36 cellular contexts compared by ENCODE assay signal in the genomic region with DNA sequence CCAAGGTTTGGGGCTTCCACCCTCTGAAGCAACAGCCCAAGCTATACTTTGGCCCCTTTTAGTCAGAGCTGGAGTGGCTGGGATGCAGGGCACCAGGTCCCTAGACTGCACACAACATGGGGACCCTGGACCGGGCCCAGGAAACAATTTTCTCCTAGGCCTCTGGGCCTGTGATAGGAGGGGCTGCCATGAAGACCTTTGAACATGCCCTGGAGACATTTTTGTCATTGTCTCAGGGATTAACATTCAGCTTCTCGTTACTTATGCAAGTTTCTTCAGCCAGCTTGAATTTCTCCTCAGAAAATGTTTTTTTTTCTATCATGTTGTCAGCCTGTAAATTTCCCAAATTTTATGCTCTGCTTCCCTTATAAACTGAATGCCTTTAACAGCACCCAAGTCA.
"Had no signal": no experiment of that assay in that cellular context is flagged by ENCODE, and none has a peak within 500 bp of the region (broad histone marks: within the 10 kb centered on the region; RNA-seq: fewer than 3 reads in every experiment).

No MANE protein-coding gene starts in this region.

- H3K36me3 ChIP-seq: MG63 had no signal

- H3K9me3 ChIP-seq: MG63 had no signal

- H3K4me3 ChIP-seq: MG63 had no signal

- DNase-seq: Karpas-422, Kasumi-1, MG63, MM.1S, MV-4-11, NCI-H1048, NCI-H1092, NCI-H1092 treated with DMSO at 0.1 percent for 48 hours, NCI-H1105, NCI-H1105 treated with DMSO at 0.1 percent for 48 hours, NCI-H1417, NCI-H1417 treated with DMSO at 0.1 percent for 48 hours, NCI-H1436, NCI-H1436 treated with DMSO at 0.1 percent for 48 hours, NCI-H146, NCI-H1694, NCI-H1694 treated with DMSO at 0.1 percent for 48 hours, NCI-H187, NCI-H187 treated with DMSO at 0.1 percent for 48 hours, NCI-H1930, NCI-H2029, NCI-H2029 treated with DMSO at 0.1 percent for 48 hours, NCI-H2081, NCI-H2081 treated with DMSO at 0.1 percent for 48 hours, NCI-H2107, NCI-H2171, NCI-H2171 treated with DMSO at 0.1 percent for 48 hours, NCI-H2227 treated with DMSO at 0.1 percent for 48 hours, NCI-H226, NCI-H345, NCI-H446, NCI-H446 treated with DMSO at 0.1 percent for 48 hours, NCI-H510A, NCI-H510A treated with DMSO at 0.1 percent for 48 hours, NCI-H524, NCI-H524 treated with DMSO at 0.1 percent for 48 hours had no signal

- H3K27me3 ChIP-seq: MG63 had no signal
